8 cellular contexts compared by ENCODE assay signal in the genomic region with DNA sequence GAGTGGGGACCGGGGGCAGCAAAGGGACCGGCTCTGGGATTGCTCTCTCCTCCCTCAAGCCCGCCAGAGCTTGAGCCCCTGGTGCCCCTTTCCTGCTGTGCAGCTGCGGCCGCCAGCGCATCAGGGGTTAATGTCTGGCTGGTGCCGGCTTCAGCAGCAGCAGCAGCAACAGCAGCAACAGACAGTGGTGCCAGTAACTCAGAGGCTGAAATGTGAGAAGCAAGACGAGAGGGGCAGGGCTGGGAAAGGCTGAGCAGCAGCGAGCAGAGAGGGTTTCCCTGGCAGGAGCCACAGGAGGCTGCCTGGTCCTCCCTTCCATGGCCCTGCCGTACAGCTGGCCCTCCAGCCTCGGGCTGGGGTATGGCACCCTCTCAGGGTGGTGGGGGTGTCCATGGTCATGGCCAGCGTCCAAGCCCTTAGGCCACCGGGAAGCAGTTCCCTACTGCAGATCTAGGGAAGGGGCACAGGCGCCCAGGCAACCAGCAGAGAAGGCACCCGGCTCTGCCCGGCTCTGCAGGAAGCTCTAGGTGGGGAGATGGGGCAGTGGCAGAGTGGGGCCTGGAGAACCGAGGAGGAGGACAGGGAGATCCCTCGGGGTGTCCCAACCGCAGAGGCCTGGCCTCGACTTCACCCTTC. TPM values are rescaled to one million over a fixed set of nuclear protein-coding genes. Genes with fewer than 3 reads are reported as not detected.
DNase-seq lines count a peak whose midpoint lies in the region; ATAC-seq and TF ChIP-seq lines count a peak whose summit lies in the region.

No MANE protein-coding gene starts in this region.

- TF ChIP-seq CTCF in uterus (IDR thresholded peaks at IDR 0.05) = no peak

- in situ Hi-C loops in T47D (cut with HindIII; ENCODE audit: low pct_unique_long_range_greater_than_20kb, low sequenced_read_pairs) = no loop called here

- ATAC-seq in left lobe of liver (peak; percentile 45), HG02763 (IDR thresholded peaks at IDR 0.05; ENCODE audit: unreplicated experiment) (no peak)

- peaks cover 0 to 11% of the 10 kb centered on the region in 2 donors for H3K4me1 ChIP-seq in uterus

- H3K27ac ChIP-seq in uterus = peak overlapping the region; percentile 62 to 70

- H3K9me3 ChIP-seq in uterus = no peaks in the 10 kb centered on the region

- intact Hi-C loops in uterus (cut with DNase I; ENCODE audit: low total_unique reads) = no loop called here

- H3K36me3 ChIP-seq in uterus = no peaks in the 10 kb centered on the region

- H3K27me3 ChIP-seq in uterus = no peaks in the 10 kb centered on the region

- TF ChIP-seq POLR2A in uterus (IDR thresholded peaks at IDR 0.05) = no peak

- H3K4me3 ChIP-seq in uterus = no peak overlapping the region

- peak; percentile 56 for DNase-seq in COR-L47 (lab: John Stamatoyannopoulos, UW)
- DNase-seq in NCI-H2029 (lab: John Stamatoyannopoulos, UW) = peak; percentile 76
- peak; percentile 78 to 82 for DNase-seq in T47D (ENCODE audit: low read depth in 1 of 2, low spot score in 1 of 2)
- DNase-seq in left lobe of liver (ENCODE audit: low spot score) = no peak
- peak; percentile 57 to 62 for DNase-seq in uterus
- DNase-seq in occipital lobe (lab: John Stamatoyannopoulos, UW) = no peak
- DNase-seq in HT-29 (ENCODE audit: low spot score) = no peak

RNA-seq across cellular contexts. Expression of a gene that starts 21.1 kb away (rescaled TPM):
- total RNA-seq in left lobe of liver = 5.0 TPM
- 10 to 100 TPM in 2 of 4 donors, 1 to 10 TPM in 2; 2.1 to 18.7 (median 8.2) TPM for total RNA-seq in uterus
- 13.7 TPM for total RNA-seq in occipital lobe
- total RNA-seq in HT-29 (2014; rRNA removed; shearing (Covaris generic)) = 40.7 and 51.7 TPM in 2 replicates

RNA-seq across cellular contexts. Expression of a gene that starts 21.9 kb away (rescaled TPM):
- 1.6 TPM for total RNA-seq in left lobe of liver
- total RNA-seq in uterus = 10 to 100 TPM in 1 of 4 donors, 1 to 10 TPM in 3; 2.9 to 55.8 (median 5.1) TPM
- 5.1 TPM for total RNA-seq in occipital lobe
- 6.7 and 7.4 TPM in 2 replicates for total RNA-seq in HT-29 (2014; rRNA removed; shearing (Covaris generic))

RNA-seq across cellular contexts. Expression of a gene that starts 52.1 kb away (rescaled TPM):
- total RNA-seq in left lobe of liver (0.15 TPM), uterus (10 to 100 TPM in 1 of 4 donors, 1 to 10 TPM in 2, under 1 TPM in 1; 0.29 to 10.1 (median 7.6) TPM), occipital lobe (0.16 TPM)
- 0.03 TPM in 1 of 2 replicates, not detected in the other for total RNA-seq in HT-29 (2014; rRNA removed; shearing (Covaris generic))

RNA-seq across cellular contexts. Expression of a gene that starts 57.2 kb away (rescaled TPM):
- total RNA-seq in left lobe of liver (41.0 TPM), uterus (100 to 1,000 TPM in 1 of 4 donors, 10 to 100 TPM in 2, 1 to 10 TPM in 1; 8.9 to 438 (median 35.3) TPM), occipital lobe (21.2 TPM)
- total RNA-seq in HT-29 (2014; rRNA removed; shearing (Covaris generic)) = 159 and 165 TPM in 2 replicates

Comparison
In these comparisons a context has a peak if more than half of its experiments do, and no peak if none do; other contexts are left out.
1. DNase-seq: peak in COR-L47 (single experiment), NCI-H2029 (single experiment), T47D (2 of 2) and uterus (2 of 2); none in left lobe of liver (single experiment), occipital lobe (single experiment) and HT-29 (single experiment).